ENCODE assay signal across 10 cellular contexts in genomic region chr9:16039103-16039987, GRCh38.
DNase-seq lines count a peak whose midpoint lies in the region; ATAC-seq and TF ChIP-seq lines count a peak whose summit lies in the region.
"Had no signal": no experiment of that assay in that cellular context is flagged by ENCODE, and none has a peak within 500 bp of the region (broad histone marks: within the 10 kb centered on the region; RNA-seq: fewer than 3 reads in every experiment).

No MANE protein-coding gene starts in this region.

- H3K27me3 ChIP-seq in NT2/D1 (ENCODE audit: insufficient read depth, insufficient read length) (no peaks in the 10 kb centered on the region), aorta (ENCODE audit: control insufficient read depth in 1 of 2, insufficient read depth in 2 of 2, low read length in 1 of 2) (no peaks in the 10 kb centered on the region)
- no peaks in the 10 kb centered on the region for H3K27me3 ChIP-seq in naive thymus-derived CD4-positive, alpha-beta T cell (ENCODE audit: control insufficient read depth in 2 of 2, insufficient read depth in 2 of 2, low read length in 2 of 2)
- H3K27me3 ChIP-seq: BLaER1 treated with 17β-estradiol and CSF1 and Interleukin-3, amounts not matched to agents 10 nM and 100 nM had no signal

- H3K36me3 ChIP-seq in NT2/D1 (ENCODE audit: insufficient read depth, insufficient read length, low read length), result no peaks in the 10 kb centered on the region
- no peaks in the 10 kb centered on the region for H3K36me3 ChIP-seq in naive thymus-derived CD4-positive, alpha-beta T cell (ENCODE audit: control insufficient read depth in 2 of 3, insufficient read depth in 3 of 3, low read length in 3 of 3)
- H3K36me3 ChIP-seq in aorta (ENCODE audit: control insufficient read depth in 1 of 2, insufficient read depth in 2 of 2, low read length in 1 of 2), result no peaks in the 10 kb centered on the region
- H3K36me3 ChIP-seq: BLaER1 treated with 17β-estradiol and CSF1 and Interleukin-3, amounts not matched to agents 10 nM and 100 nM had no signal

- no peaks in the 10 kb centered on the region for H3K4me1 ChIP-seq in NT2/D1 (ENCODE audit: insufficient read depth, insufficient read length)
- H3K4me1 ChIP-seq in naive thymus-derived CD4-positive, alpha-beta T cell (ENCODE audit: control insufficient read depth in 2 of 2, insufficient read depth in 2 of 2, low read length in 2 of 2), result no peaks in the 10 kb centered on the region
- no peaks in the 10 kb centered on the region for H3K4me1 ChIP-seq in aorta (ENCODE audit: control insufficient read depth in 1 of 2, insufficient read depth in 2 of 2, low read length in 2 of 2)
- H3K4me1 ChIP-seq: parathyroid adenoma had no signal

- intact Hi-C loops in activated CD8-positive, alpha-beta T cell treated with anti-CD3 and anti-CD28 coated beads for 36 hours (cut with micrococcal nuclease), result no loop called here
- intact Hi-C loops in naive thymus-derived CD4-positive, alpha-beta T cell (cut with micrococcal nuclease), result no loop called here
- intact Hi-C loops in aorta (cut with DNase I), result no loop called here

- H3K9ac ChIP-seq in NT2/D1 (ENCODE audit: insufficient read length, low read depth), result no peak overlapping the region
- H3K9ac ChIP-seq: BLaER1 treated with 17β-estradiol and CSF1 and Interleukin-3, amounts not matched to agents 10 nM and 100 nM; parathyroid adenoma had no signal

- no peak overlapping the region for H3K27ac Mint-ChIP-seq in activated CD8-positive, alpha-beta T cell treated with anti-CD3 and anti-CD28 coated beads for 36 hours
- H3K27ac Mint-ChIP-seq in activated CD8-positive, alpha-beta T cell treated with anti-CD3 and anti-CD28 coated beads, Interleukin-2, amount 10 ng/mL, durations not matched to agents 7 days and 5 days, result no peak overlapping the region
- H3K27ac Mint-ChIP-seq in glutamatergic neuron (ENCODE audit: unreplicated experiment), result no peak overlapping the region
- peak overlapping the region; percentile 56 for H3K27ac Mint-ChIP-seq in type B pancreatic cell
- no peak overlapping the region for H3K27ac Mint-ChIP-seq in naive thymus-derived CD4-positive, alpha-beta T cell

- peaks cover 7% of the 10 kb centered on the region for H3K4me1 Mint-ChIP-seq in activated CD8-positive, alpha-beta T cell treated with anti-CD3 and anti-CD28 coated beads for 36 hours (ENCODE audit: low read depth)
- no peaks in the 10 kb centered on the region for H3K4me1 Mint-ChIP-seq in activated CD8-positive, alpha-beta T cell treated with anti-CD3 and anti-CD28 coated beads, Interleukin-2, amount 10 ng/mL, durations not matched to agents 7 days and 5 days (ENCODE audit: low read depth)
- peaks cover 2% of the 10 kb centered on the region for H3K4me1 Mint-ChIP-seq in glutamatergic neuron (ENCODE audit: low read depth, unreplicated experiment)
- H3K4me1 Mint-ChIP-seq in type B pancreatic cell (ENCODE audit: unreplicated experiment), result peaks cover 45% of the 10 kb centered on the region
- H3K4me1 Mint-ChIP-seq in naive thymus-derived CD4-positive, alpha-beta T cell, result no peaks in the 10 kb centered on the region

- H3K9me3 ChIP-seq in NT2/D1 (ENCODE audit: insufficient read depth, low read length), result no peaks in the 10 kb centered on the region
- no peaks in the 10 kb centered on the region for H3K9me3 ChIP-seq in naive thymus-derived CD4-positive, alpha-beta T cell (ENCODE audit: control insufficient read depth in 2 of 3, low read length in 3 of 3)
- H3K9me3 ChIP-seq in aorta (ENCODE audit: control insufficient read depth, low read length), result no peaks in the 10 kb centered on the region

- H3K4me3 ChIP-seq in NT2/D1 (ENCODE audit: insufficient read length, low read depth) (no peak overlapping the region), aorta (ENCODE audit: low read length in 2 of 2) (no peak overlapping the region)
- no peak overlapping the region for H3K4me3 ChIP-seq in naive thymus-derived CD4-positive, alpha-beta T cell (ENCODE audit: low read length)
- H3K4me3 ChIP-seq: BLaER1 treated with 17β-estradiol and CSF1 and Interleukin-3, amounts not matched to agents 10 nM and 100 nM had no signal

- 57 to 62% methylated on average over 12 of the region's 12 CpGs for WGBS in aorta, 2 donors

- H3K36me3 Mint-ChIP-seq in activated CD8-positive, alpha-beta T cell treated with anti-CD3 and anti-CD28 coated beads for 36 hours (ENCODE audit: low read depth), result no peaks in the 10 kb centered on the region
- H3K36me3 Mint-ChIP-seq in activated CD8-positive, alpha-beta T cell treated with anti-CD3 and anti-CD28 coated beads, Interleukin-2, amount 10 ng/mL, durations not matched to agents 7 days and 5 days (ENCODE audit: low read depth), result no peaks in the 10 kb centered on the region
- H3K36me3 Mint-ChIP-seq in glutamatergic neuron (ENCODE audit: unreplicated experiment) (no peaks in the 10 kb centered on the region), type B pancreatic cell (peaks cover 3% of the 10 kb centered on the region)
- H3K36me3 Mint-ChIP-seq in naive thymus-derived CD4-positive, alpha-beta T cell, result no peaks in the 10 kb centered on the region

- no peak for TF ChIP-seq CTCF in activated CD8-positive, alpha-beta T cell treated with anti-CD3 and anti-CD28 coated beads for 36 hours (IDR thresholded peaks at IDR 0.05)
- TF ChIP-seq CTCF in glutamatergic neuron (IDR thresholded peaks at IDR 0.05; ENCODE audit: partially characterized antibody, unreplicated experiment), result peak; percentile 55
- no peak for TF ChIP-seq CTCF in type B pancreatic cell (conservative IDR thresholded peaks at IDR 0.05)

- ATAC-seq in activated CD8-positive, alpha-beta T cell treated with anti-CD3 and anti-CD28 coated beads for 36 hours, result peak; percentile 47
- ATAC-seq in activated CD8-positive, alpha-beta T cell treated with anti-CD3 and anti-CD28 coated beads, Interleukin-2, amount 10 ng/mL, durations not matched to agents 7 days and 5 days, result no peak
- ATAC-seq in naive thymus-derived CD4-positive, alpha-beta T cell, result no peak
- no peak for ATAC-seq in aorta (ENCODE audit: low FRiP score)

- CTCF ChIA-PET in activated CD8-positive, alpha-beta T cell treated with anti-CD3 and anti-CD28 coated beads for 36 hours (lab: Charles Lee), result interaction anchor here (2.9 kb wide), 1 partner anchor 11 kb away, joined by 11 read pairs; no protein-coding TSS in a partner anchor
- CTCF ChIA-PET in activated CD8-positive, alpha-beta T cell treated with anti-CD3 and anti-CD28 coated beads, Interleukin-2, amount 10 ng/mL, durations not matched to agents 7 days and 5 days (lab: Charles Lee), result interaction anchor here (1.2 kb wide), 1 partner anchor 94 kb away, joined by 3 read pairs; no protein-coding TSS in a partner anchor
- CTCF ChIA-PET in naive thymus-derived CD4-positive, alpha-beta T cell (lab: Charles Lee), result no interaction called here

- H3K27ac ChIP-seq in naive thymus-derived CD4-positive, alpha-beta T cell (ENCODE audit: low read depth, low read length), result no peak overlapping the region
- no peak overlapping the region for H3K27ac ChIP-seq in aorta (ENCODE audit: low read depth in 1 of 2, low read length in 2 of 2)
- H3K27ac ChIP-seq: BLaER1 treated with 17β-estradiol and CSF1 and Interleukin-3, amounts not matched to agents 10 nM and 100 nM; parathyroid adenoma had no signal

- DNase-seq in activated CD8-positive, alpha-beta T cell treated with anti-CD3 and anti-CD28 coated beads for 36 hours, result peak; percentile 35
- DNase-seq in activated CD8-positive, alpha-beta T cell treated with anti-CD3 and anti-CD28 coated beads, Interleukin-2, amount 10 ng/mL, durations not matched to agents 7 days and 5 days, result no peak
- DNase-seq in NT2/D1 (ENCODE audit: low read depth, low spot score) (peak; percentile 62), glutamatergic neuron (peak; percentile 76), type B pancreatic cell (ENCODE audit: extremely low spot score, unreplicated experiment) (no peak), kidney glomerular epithelial cell (lab: John Stamatoyannopoulos, UW) (no peak), aorta (no peak)
- no peak for DNase-seq in naive thymus-derived CD4-positive, alpha-beta T cell

- H3K9me3 Mint-ChIP-seq in activated CD8-positive, alpha-beta T cell treated with anti-CD3 and anti-CD28 coated beads for 36 hours, result no peaks in the 10 kb centered on the region
- no peaks in the 10 kb centered on the region for H3K9me3 Mint-ChIP-seq in activated CD8-positive, alpha-beta T cell treated with anti-CD3 and anti-CD28 coated beads, Interleukin-2, amount 10 ng/mL, durations not matched to agents 7 days and 5 days (ENCODE audit: insufficient read depth)
- H3K9me3 Mint-ChIP-seq in glutamatergic neuron (ENCODE audit: unreplicated experiment), result peaks cover 1% of the 10 kb centered on the region
- peaks cover 6% of the 10 kb centered on the region for H3K9me3 Mint-ChIP-seq in type B pancreatic cell
- peaks cover 0 to 6% (median 0%) of the 10 kb centered on the region in 11 donors for H3K9me3 Mint-ChIP-seq in naive thymus-derived CD4-positive, alpha-beta T cell

- no peak overlapping the region for H3K4me3 Mint-ChIP-seq in activated CD8-positive, alpha-beta T cell treated with anti-CD3 and anti-CD28 coated beads for 36 hours
- H3K4me3 Mint-ChIP-seq in activated CD8-positive, alpha-beta T cell treated with anti-CD3 and anti-CD28 coated beads, Interleukin-2, amount 10 ng/mL, durations not matched to agents 7 days and 5 days, result no peak overlapping the region
- no peak overlapping the region for H3K4me3 Mint-ChIP-seq in glutamatergic neuron (ENCODE audit: unreplicated experiment)
- H3K4me3 Mint-ChIP-seq in type B pancreatic cell, result no peak overlapping the region
- H3K4me3 Mint-ChIP-seq in naive thymus-derived CD4-positive, alpha-beta T cell, result no peak overlapping the region

- POLR2A ChIA-PET in activated CD8-positive, alpha-beta T cell treated with anti-CD3 and anti-CD28 coated beads for 36 hours (lab: Charles Lee), result interaction anchor here (1.3 kb wide), 1 partner anchor 9 kb away, joined by 3 read pairs; no protein-coding TSS in a partner anchor
- POLR2A ChIA-PET in activated CD8-positive, alpha-beta T cell treated with anti-CD3 and anti-CD28 coated beads, Interleukin-2, amount 10 ng/mL, durations not matched to agents 7 days and 5 days (lab: Charles Lee), result no interaction called here
- POLR2A ChIA-PET in naive thymus-derived CD4-positive, alpha-beta T cell (lab: Charles Lee), result no interaction called here

- no peaks in the 10 kb centered on the region for H3K27me3 Mint-ChIP-seq in activated CD8-positive, alpha-beta T cell treated with anti-CD3 and anti-CD28 coated beads for 36 hours
- peaks cover 14% of the 10 kb centered on the region for H3K27me3 Mint-ChIP-seq in activated CD8-positive, alpha-beta T cell treated with anti-CD3 and anti-CD28 coated beads, Interleukin-2, amount 10 ng/mL, durations not matched to agents 7 days and 5 days (ENCODE audit: low read depth)
- H3K27me3 Mint-ChIP-seq in glutamatergic neuron (ENCODE audit: unreplicated experiment), result no peaks in the 10 kb centered on the region
- no peaks in the 10 kb centered on the region for H3K27me3 Mint-ChIP-seq in type B pancreatic cell
- H3K27me3 Mint-ChIP-seq in naive thymus-derived CD4-positive, alpha-beta T cell, result peaks cover 0 to 3% (median 0%) of the 10 kb centered on the region in 5 donors

Comparison
In these comparisons a context has a peak if more than half of its experiments do, and no peak if none do; other contexts are left out.
1. DNase-seq: peak in activated CD8-positive, alpha-beta T cell treated with anti-CD3 and anti-CD28 coated beads for 36 hours (single experiment), NT2/D1 (single experiment) and glutamatergic neuron (single experiment); none in activated CD8-positive, alpha-beta T cell treated with anti-CD3 and anti-CD28 coated beads, Interleukin-2, amount 10 ng/mL, durations not matched to agents 7 days and 5 days (single experiment), type B pancreatic cell (single experiment), naive thymus-derived CD4-positive, alpha-beta T cell (0 of 9), kidney glomerular epithelial cell (single experiment) and aorta (0 of 2).